In genomic region chr10:37379991-37380390, GRCh38 we compare ENCODE assay signal across 24 cellular contexts.
A peak's percentile ranks its signal among the peaks of the same experiment; 100 is the strongest.
DNase-seq lines count a peak whose midpoint lies in the region; FAIRE-seq and TF ChIP-seq lines count a peak whose summit lies in the region.
"Had no signal": no experiment of that assay in that cellular context is flagged by ENCODE, and none has a peak within 500 bp of the region (broad histone marks: within the 10 kb centered on the region; RNA-seq: fewer than 3 reads in every experiment).

No MANE protein-coding gene starts in this region.

- TF ChIP-seq CTCF in bronchial epithelial cell (IDR thresholded peaks at IDR 0.05; ENCODE audit: insufficient read depth, low read length, severe bottlenecking) (no peak), osteoblast (IDR thresholded peaks at IDR 0.05; ENCODE audit: extremely low read depth, low read depth, low read length) (no peak), GM10266 (IDR thresholded peaks at IDR 0.05; ENCODE audit: control insufficient read depth, insufficient read depth, low read depth, missing control alignments) (no peak)

- no peaks in the 10 kb centered on the region for H4K20me1 ChIP-seq in osteoblast (ENCODE audit: insufficient read depth, low read length)

- H3K4me1 ChIP-seq in osteoblast (ENCODE audit: insufficient read depth, low read length), result no peaks in the 10 kb centered on the region
- H3K4me1 ChIP-seq: colonic mucosa, heart left ventricle, upper lobe of right lung had no signal

- H3K36me3 ChIP-seq in bronchial epithelial cell (ENCODE audit: control insufficient read depth, insufficient read depth, low read length) (no peaks in the 10 kb centered on the region), osteoblast (ENCODE audit: insufficient read depth, low read length) (no peaks in the 10 kb centered on the region)
- H3K36me3 ChIP-seq: colonic mucosa, heart left ventricle, upper lobe of right lung had no signal

- H3K9me3 ChIP-seq in osteoblast (ENCODE audit: low read depth, low read length), result no peaks in the 10 kb centered on the region
- H3K9me3 ChIP-seq: colonic mucosa, upper lobe of right lung had no signal

- DNase-seq in ELR (ENCODE audit: low read depth) (peak; percentile 28), M059J (ENCODE audit: low read depth) (peak; percentile 7), bronchial epithelial cell (ENCODE audit: low read depth) (peak; percentile 100), osteoblast (ENCODE audit: insufficient read length, low spot score, missing footprints) (peak; percentile 10), DMS79 (lab: John Stamatoyannopoulos, UW) (no peak), cerebellar nuclear complex (lab: John Stamatoyannopoulos, UW) (no peak), AML-193 (lab: John Stamatoyannopoulos, UW) (no peak), GM10266 (ENCODE audit: extremely low spot score) (no peak)
- DNase-seq: activated CD4-positive, alpha-beta T cell treated with anti-CD3 and anti-CD28 coated beads, Interleukin-2, amount 50 U/mL, for 1 hour; activated CD8-positive, alpha-beta memory T cell treated with anti-CD3 and anti-CD28 coated beads, Interleukin-2, amount 10 ng/mL, durations not matched to agents 7 days and 5 days; activated naive CD4-positive, alpha-beta T cell treated with anti-CD3 and anti-CD28 coated beads for 36 hours; CD4-positive, CD25-positive, alpha-beta regulatory T cell; colonic mucosa; effector memory CD4-positive, alpha-beta T cell; GOT3; heart left ventricle; mesendoderm; naive B cell; NCI-H1694; NCI-H2171; NCI-H524 treated with DMSO at 0.1 percent for 48 hours; occipital lobe; upper lobe of right lung had no signal

- no peaks in the 10 kb centered on the region for H3K79me2 ChIP-seq in osteoblast (ENCODE audit: insufficient read depth, low read length)

- peak; percentile 97 for FAIRE-seq in bronchial epithelial cell (lab: Jason Lieb, UNC)

- no peak overlapping the region for H3K4me2 ChIP-seq in osteoblast (ENCODE audit: insufficient read depth, low read length)

- H3K4me3 ChIP-seq in bronchial epithelial cell (ENCODE audit: low read depth, low read length) (no peak overlapping the region), osteoblast (ENCODE audit: insufficient read depth, low read length) (no peak overlapping the region)
- H3K4me3 ChIP-seq: colonic mucosa, heart left ventricle, skin epidermis, upper lobe of right lung had no signal

- no peak overlapping the region for H3K27ac ChIP-seq in osteoblast (ENCODE audit: low read depth, low read length)
- H3K27ac ChIP-seq: colonic mucosa, heart left ventricle, skin epidermis, upper lobe of right lung had no signal

- no peak overlapping the region for H2AFZ ChIP-seq in osteoblast (ENCODE audit: low read length)

- H3K27me3 ChIP-seq in bronchial epithelial cell (ENCODE audit: control insufficient read depth, insufficient read depth, low read length) (no peaks in the 10 kb centered on the region), osteoblast (ENCODE audit: insufficient read depth, low read length) (no peaks in the 10 kb centered on the region)
- H3K27me3 ChIP-seq: colonic mucosa, heart left ventricle, upper lobe of right lung had no signal

Comparison
In these comparisons a context has a peak if more than half of its experiments do, and no peak if none do; other contexts are left out.
1. DNase-seq: peak in ELR (single experiment), M059J (single experiment), bronchial epithelial cell (single experiment) and osteoblast (single experiment); none in DMS79 (single experiment), cerebellar nuclear complex (0 of 2), AML-193 (0 of 2) and GM10266 (single experiment).